Comparison of ENCODE assay signal across 23 cellular contexts in the genomic region with DNA sequence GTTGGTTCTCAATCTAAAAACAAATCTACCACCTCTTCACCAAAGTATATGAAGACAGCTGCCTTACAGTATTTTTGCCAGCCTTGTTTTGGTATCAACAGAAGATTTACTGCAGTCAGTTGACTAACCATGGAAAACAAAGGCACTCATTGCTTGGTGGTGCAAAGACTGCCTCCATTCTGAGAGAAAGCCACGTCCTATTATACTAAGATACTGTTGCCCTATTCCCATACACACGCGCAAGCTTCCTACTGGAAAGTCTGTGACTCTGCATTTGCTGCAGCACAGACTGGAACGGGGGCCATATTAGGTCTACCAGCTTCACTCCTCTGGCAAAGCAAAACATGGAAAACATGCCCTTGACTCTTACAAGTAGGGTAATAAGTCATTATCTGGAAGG. TPM values are rescaled to one million over a fixed set of nuclear protein-coding genes. Genes with fewer than 3 reads are reported as not detected.
DNase-seq lines count a peak whose midpoint lies in the region; ATAC-seq and TF ChIP-seq lines count a peak whose summit lies in the region.
"Had no signal": no experiment of that assay in that cellular context is flagged by ENCODE, and none has a peak within 500 bp of the region (broad histone marks: within the 10 kb centered on the region; RNA-seq: fewer than 3 reads in every experiment).

No MANE protein-coding gene starts in this region.

- TF ChIP-seq POLR2A in breast epithelium (IDR thresholded peaks at IDR 0.05): no peak

- H3K36me3 ChIP-seq in breast epithelium: no peaks in the 10 kb centered on the region
- peaks cover 60% of the 10 kb centered on the region for H3K36me3 ChIP-seq in neutrophil

- H3K9me3 Mint-ChIP-seq in MCF 10A (ENCODE audit: unreplicated experiment): no peaks in the 10 kb centered on the region
- no peaks in the 10 kb centered on the region for H3K9me3 Mint-ChIP-seq in activated naive CD8-positive, alpha-beta T cell treated with anti-CD3 and anti-CD28 coated beads, Interleukin-2, amount 50 U/mL, for 24 hours
- H3K9me3 Mint-ChIP-seq: CD8-positive, alpha-beta memory T cell had no signal

- H3K9me3 ChIP-seq in breast epithelium (no peaks in the 10 kb centered on the region), neutrophil (no peaks in the 10 kb centered on the region)
- H3K9me3 ChIP-seq: Peyer's patch had no signal

- H3K4me3 Mint-ChIP-seq in MCF 10A (ENCODE audit: unreplicated experiment): no peak overlapping the region
- no peak overlapping the region for H3K4me3 Mint-ChIP-seq in activated naive CD8-positive, alpha-beta T cell treated with anti-CD3 and anti-CD28 coated beads, Interleukin-2, amount 50 U/mL, for 24 hours
- H3K4me3 Mint-ChIP-seq: CD8-positive, alpha-beta memory T cell had no signal

- ATAC-seq in GM18502 (IDR thresholded peaks at IDR 0.05; ENCODE audit: poor library complexity, unreplicated experiment): no peak
- ATAC-seq in activated naive CD8-positive, alpha-beta T cell treated with anti-CD3 and anti-CD28 coated beads, Interleukin-2, amount 50 U/mL, for 24 hours: no peak

- TSS peak; percentile 12 for BruUV-seq in MCF 10A (replicated peaks; lab: Mats Ljungman, UMichigan)

- H3K27me3 ChIP-seq in breast epithelium (no peaks in the 10 kb centered on the region), neutrophil (no peaks in the 10 kb centered on the region)
- H3K27me3 ChIP-seq: Peyer's patch had no signal

- peaks cover 42% of the 10 kb centered on the region for H3K36me3 Mint-ChIP-seq in MCF 10A (ENCODE audit: insufficient read depth, unreplicated experiment)
- H3K36me3 Mint-ChIP-seq in activated naive CD8-positive, alpha-beta T cell treated with anti-CD3 and anti-CD28 coated beads, Interleukin-2, amount 50 U/mL, for 24 hours (ENCODE audit: low read depth): peaks cover 19% of the 10 kb centered on the region

- no peaks in the 10 kb centered on the region for H3K4me1 Mint-ChIP-seq in MCF 10A (ENCODE audit: insufficient read depth, unreplicated experiment)
- peaks cover 19% of the 10 kb centered on the region for H3K4me1 Mint-ChIP-seq in activated naive CD8-positive, alpha-beta T cell treated with anti-CD3 and anti-CD28 coated beads, Interleukin-2, amount 50 U/mL, for 24 hours

- no peak overlapping the region for H3K27ac Mint-ChIP-seq in MCF 10A (ENCODE audit: low read depth, unreplicated experiment)
- no peak overlapping the region for H3K27ac Mint-ChIP-seq in activated naive CD8-positive, alpha-beta T cell treated with anti-CD3 and anti-CD28 coated beads, Interleukin-2, amount 50 U/mL, for 24 hours

- CTCF ChIA-PET in MCF 10A (lab: Yijun Ruan, JAX): interaction anchor here (0.5 to 1.2 kb wide), 5 partner anchors 10 to 599 kb away, joined by 3 to 4 read pairs (median 3); no protein-coding TSS in a partner anchor

- H3K4me3 ChIP-seq in breast epithelium (no peak overlapping the region), neutrophil (ENCODE audit: low read depth in 1 of 2, low read length in 1 of 2) (no peak overlapping the region)
- H3K4me3 ChIP-seq: Peyer's patch had no signal

- intact Hi-C loops in MCF 10A (cut with micrococcal nuclease): no loop called here
- intact Hi-C loops in breast epithelium (cut with DNase I; ENCODE audit: low total_unique reads): no loop called here

- H3K27me3 Mint-ChIP-seq in MCF 10A (ENCODE audit: insufficient read depth, unreplicated experiment): no peaks in the 10 kb centered on the region
- H3K27me3 Mint-ChIP-seq in activated naive CD8-positive, alpha-beta T cell treated with anti-CD3 and anti-CD28 coated beads, Interleukin-2, amount 50 U/mL, for 24 hours: no peaks in the 10 kb centered on the region
- H3K27me3 Mint-ChIP-seq: CD8-positive, alpha-beta memory T cell had no signal

- TF ChIP-seq CTCF in MCF 10A (IDR thresholded peaks at IDR 0.05; ENCODE audit: unreplicated experiment): no peak
- TF ChIP-seq CTCF in breast epithelium (IDR thresholded peaks at IDR 0.05): no peak
- no peak for TF ChIP-seq CTCF in neutrophil (IDR thresholded peaks at IDR 0.05)

- no peak for DNase-seq in MCF 10A (ENCODE audit: unreplicated experiment)
- DNase-seq in breast epithelium (ENCODE audit: low spot score in 2 of 2): no peak
- DNase-seq in foreskin melanocyte: peak; percentile 95
- no peak for DNase-seq in NCI-H2227 (lab: John Stamatoyannopoulos, UW; ENCODE audit: unreplicated experiment)
- no peak for DNase-seq in activated naive CD8-positive, alpha-beta T cell treated with anti-CD3 and anti-CD28 coated beads, Interleukin-2, amount 50 U/mL, for 24 hours
- no peak for DNase-seq in HuH-7.5 (ENCODE audit: low spot score)
- DNase-seq: Calu3; CD8-positive, alpha-beta memory T cell; GDM1; GOT3; HCEC 1CT; IMR-90; MV-4-11; NCI-H1105 treated with DMSO at 0.1 percent for 48 hours; NCI-H2029 treated with DMSO at 0.1 percent for 48 hours; NCI-H345; NCI-H524; NCI-H82; Peyer's patch had no signal

- POLR2A ChIA-PET in MCF 10A (lab: Yijun Ruan, JAX): interaction anchor here (0.7 to 1.7 kb wide), 4 partner anchors 11 to 1064 kb away, joined by 3 to 6 read pairs (median 4); partner anchors contain the start of gene MTMR10

- H3K4me1 ChIP-seq in breast epithelium (no peaks in the 10 kb centered on the region), neutrophil (ENCODE audit: control insufficient read depth in 1 of 2, insufficient read depth in 1 of 2, low read depth in 1 of 2, low read length in 1 of 2) (peaks cover 13 to 18% of the 10 kb centered on the region in 2 experiments)
- H3K4me1 ChIP-seq: Peyer's patch had no signal

- no peak overlapping the region for H3K27ac ChIP-seq in breast epithelium
- H3K27ac ChIP-seq in neutrophil: peak overlapping the region; percentile 26
- H3K27ac ChIP-seq: 22Rv1, KMS-11, Peyer's patch had no signal

RNA-seq across cellular contexts. Expression of gene MTMR10, which starts 18.0 kb away (rescaled TPM):
- total RNA-seq in MCF 10A (2022) (11.4 and 13.0 TPM in 2 replicates), breast epithelium (10 to 100 TPM; 31.5 to 46.9 (median 35.7) TPM)
